ENCODE assay signal across 31 cellular contexts in the genomic region with DNA sequence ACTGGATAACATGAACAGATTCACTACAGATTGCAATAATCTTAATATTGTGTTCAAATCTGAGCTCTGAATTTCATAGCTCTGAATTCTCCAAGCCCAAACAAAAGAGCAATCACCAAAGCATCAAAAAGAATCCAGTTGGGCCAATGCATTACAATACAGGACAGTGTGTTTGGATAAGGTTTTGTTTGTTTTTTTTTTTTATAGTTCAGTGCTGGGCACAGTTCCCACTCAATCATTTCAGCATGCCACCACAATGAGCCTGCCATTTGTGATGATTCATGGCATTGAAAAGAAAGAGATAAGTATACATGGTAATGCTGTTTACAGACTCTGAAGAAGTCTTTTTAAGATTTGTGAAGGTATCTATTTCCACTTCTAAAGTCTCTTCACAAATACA. TPM values are rescaled to one million over a fixed set of nuclear protein-coding genes. Genes with fewer than 3 reads are reported as not detected.
"Had no signal": no experiment of that assay in that cellular context is flagged by ENCODE, and none has a peak within 500 bp of the region (broad histone marks: within the 10 kb centered on the region; RNA-seq: fewer than 3 reads in every experiment).

No MANE protein-coding gene starts in this region.

- H3K4me3 Mint-ChIP-seq: activated CD8-positive, alpha-beta T cell treated with anti-CD3 and anti-CD28 coated beads, Interleukin-2, amount 10 ng/mL, durations not matched to agents 7 days and 5 days; activated naive CD8-positive, alpha-beta T cell treated with anti-CD3 and anti-CD28 coated beads, Interleukin-2, amount 50 U/mL, for 24 hours; brain; T-helper 1 cell treated with Interleukin-12 subunit alpha and Interleukin-12 subunit beta and Interleukin-4 antibody, amounts not matched to agents 30 μg/mL and 1 μg/mL, for 36 hours; WTC11 had no signal

- H3K27ac Mint-ChIP-seq: activated CD8-positive, alpha-beta T cell treated with anti-CD3 and anti-CD28 coated beads, Interleukin-2, amount 10 ng/mL, durations not matched to agents 7 days and 5 days; activated naive CD4-positive, alpha-beta T cell treated with anti-CD3 and anti-CD28 coated beads, Interleukin-2, amount 50 U/mL, for 72 hours; activated naive CD8-positive, alpha-beta T cell treated with anti-CD3 and anti-CD28 coated beads, Interleukin-2, amount 50 U/mL, for 24 hours; brain; T-helper 1 cell treated with Interleukin-12 subunit alpha and Interleukin-12 subunit beta and Interleukin-4 antibody, amounts not matched to agents 30 μg/mL and 1 μg/mL, for 36 hours; WTC11 had no signal

- H3K27me3 ChIP-seq: ascending aorta had no signal

- H3K36me3 Mint-ChIP-seq: brain had no signal

- H3K36me3 ChIP-seq: ascending aorta, cardiac muscle cell, Peyer's patch had no signal

- H3K9me3 ChIP-seq: ascending aorta had no signal

- H3K4me1 ChIP-seq: ascending aorta, Peyer's patch had no signal

- DNase-seq: activated CD4-positive, alpha-beta T cell treated with anti-CD3 and anti-CD28 coated beads for 48 hours; activated CD4-positive, alpha-beta T cell treated with anti-CD3 and anti-CD28 coated beads, Interleukin-2, amount 50 U/mL, for 4 hours; activated CD4-positive, CD25-positive, alpha-beta regulatory T cell treated with anti-CD3 and anti-CD28 coated beads, Interleukin-2, amount 50 U/mL, for 72 hours; activated CD8-positive, alpha-beta memory T cell treated with anti-CD3 and anti-CD28 coated beads, Interleukin-2, amount 50 U/mL, for 48 hours; activated CD8-positive, alpha-beta T cell treated with anti-CD3 and anti-CD28 coated beads, Interleukin-2, amount 10 ng/mL, durations not matched to agents 7 days and 5 days; activated naive CD4-positive, alpha-beta T cell; activated naive CD8-positive, alpha-beta T cell treated with anti-CD3 and anti-CD28 coated beads, Interleukin-2, amount 50 U/mL, for 24 hours; activated T-cell treated with anti-CD3 and anti-CD28 coated beads, Interleukin-2, amount 50 U/mL, for 1 hour; amniotic stem cell; cerebellar nuclear complex; KG1; MM.1S; NCI-H1105 treated with DMSO at 0.1 percent for 48 hours; NCI-H1436 treated with DMSO at 0.1 percent for 48 hours; NCI-H187; NCI-H345; NCI-H510A; NCI-H526 treated with DMSO at 0.1 percent for 48 hours; NK-92 treated with Interleukin-12 subunit alpha and Interleukin-12 subunit beta, amount 100 ng/mL, for 24 hours; OCI-M1; Peyer's patch; Right ventricle myocardium superior had no signal

- H3K27ac ChIP-seq: ascending aorta, cardiac muscle cell, Peyer's patch, RWPE1 had no signal

- H3K4me1 Mint-ChIP-seq: activated naive CD8-positive, alpha-beta T cell treated with anti-CD3 and anti-CD28 coated beads, Interleukin-2, amount 50 U/mL, for 24 hours had no signal

- ATAC-seq: activated CD8-positive, alpha-beta T cell treated with anti-CD3 and anti-CD28 coated beads, Interleukin-2, amount 10 ng/mL, durations not matched to agents 7 days and 5 days; activated naive CD4-positive, alpha-beta T cell treated with anti-CD3 and anti-CD28 coated beads, Interleukin-2, amount 50 U/mL, for 72 hours; activated naive CD8-positive, alpha-beta T cell treated with anti-CD3 and anti-CD28 coated beads, Interleukin-2, amount 50 U/mL, for 24 hours; WTC11 had no signal

- H3K4me3 ChIP-seq: ascending aorta, cardiac muscle cell, Peyer's patch had no signal

RNA-seq across cellular contexts. Expression of a gene that starts 1.7 kb away (rescaled TPM):
- total RNA-seq: activated CD8-positive, alpha-beta T cell treated with anti-CD3 and anti-CD28 coated beads, Interleukin-2, amount 10 ng/mL, durations not matched to agents 7 days and 5 days; activated naive CD4-positive, alpha-beta T cell treated with anti-CD3 and anti-CD28 coated beads, Interleukin-2, amount 50 U/mL, for 72 hours; ascending aorta; cardiac muscle cell; LHCN-M2; Peyer's patch; Right ventricle myocardium superior; SK-MEL-5 had no signal
- polyA plus RNA-seq: cardiac muscle cell had no signal
